ENCODE assay signal across 8 cellular contexts in the genomic region with DNA sequence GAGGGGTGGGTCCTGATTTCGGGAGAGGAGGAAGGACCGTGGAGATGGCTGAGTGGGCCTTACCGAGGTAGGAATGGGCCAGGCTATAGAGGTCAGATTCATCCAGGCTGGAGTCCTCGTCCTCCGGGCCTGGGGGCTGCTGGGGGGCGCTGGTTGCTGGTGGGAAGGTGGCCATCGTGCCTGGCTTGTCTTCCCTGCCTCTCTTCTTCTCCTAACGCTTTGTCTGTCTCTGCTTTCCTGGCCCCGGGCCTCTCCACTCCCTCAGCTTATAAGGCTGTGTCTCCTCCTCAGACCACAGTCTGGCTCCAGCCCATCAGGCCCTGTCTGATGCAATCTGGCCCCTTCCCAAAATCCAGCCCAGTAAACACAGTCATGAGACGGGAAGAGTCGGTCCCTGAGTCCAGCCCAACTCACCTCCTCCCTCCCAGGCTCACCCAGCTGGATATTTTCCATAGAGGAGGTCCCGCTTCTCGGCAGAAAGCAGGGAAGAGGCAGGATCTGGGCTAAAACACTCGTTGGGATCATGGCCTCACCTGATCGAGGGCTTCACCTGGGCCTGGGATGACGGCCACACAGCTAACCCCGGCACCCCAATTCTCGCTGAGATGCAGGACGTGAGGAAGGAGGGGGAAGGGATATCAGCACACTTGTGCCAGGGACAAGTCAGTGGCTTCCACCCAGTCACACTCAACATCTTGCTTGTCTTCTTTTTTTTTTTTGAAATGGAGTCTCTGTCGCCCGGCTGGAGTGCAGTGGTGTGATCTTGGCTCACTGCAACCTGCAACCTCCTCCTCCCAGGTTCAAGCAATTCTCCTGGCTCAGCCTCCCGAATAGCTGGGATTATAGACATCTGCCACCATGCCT. TPM values are rescaled to one million over a fixed set of nuclear protein-coding genes. Genes with fewer than 3 reads are reported as not detected.
DNase-seq lines count a peak whose midpoint lies in the region; ATAC-seq and TF ChIP-seq lines count a peak whose summit lies in the region.

A gene with protein sequence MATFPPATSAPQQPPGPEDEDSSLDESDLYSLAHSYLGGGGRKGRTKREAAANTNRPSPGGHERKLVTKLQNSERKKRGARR (minus strand): TSS at position 242 of the 864 bp plus-strand sequence. CDS start 67 bp downstream, at position 175.

- no peaks in the 10 kb centered on the region for H3K27me3 Mint-ChIP-seq in T-cell

- no peaks in the 10 kb centered on the region for H4K20me1 ChIP-seq in OCI-LY7 (ENCODE audit: insufficient read depth, low read length)

- no peak within 1 kb of the TSS for H2AFZ ChIP-seq in OCI-LY7 (ENCODE audit: low read length)

- H3K27ac Mint-ChIP-seq in T-cell: peak within 1 kb of the TSS; percentile 73 to 74

- no peaks in the 10 kb centered on the region for H3K36me3 ChIP-seq in ovary
- no peaks in the 10 kb centered on the region for H3K36me3 ChIP-seq in OCI-LY7 (ENCODE audit: insufficient read depth, low read length)

- TF ChIP-seq POLR2A in ovary (IDR thresholded peaks at IDR 0.05): peak; percentile 88

- H3K4me1 Mint-ChIP-seq in T-cell: peaks cover 37 to 53% (median 41%) of the 10 kb centered on the region in 3 donors

- 3 to 5% (median 5%) methylated on average over 22 of the region's 22 CpGs for WGBS in ovary, 3 donors

- CTCF ChIA-PET in T-cell (lab: Charles Lee): no interaction called here
- CTCF ChIA-PET in OCI-LY7 (lab: Charles Lee; ENCODE audit: unreplicated experiment): no interaction called here

- no TSS peak for BruUV-seq in OCI-LY7 (replicated peaks; lab: Mats Ljungman, UMichigan)

- no peak for TF ChIP-seq EP300 in ovary (IDR thresholded peaks at IDR 0.05)

- H3K36me3 Mint-ChIP-seq in T-cell: no peaks in the 10 kb centered on the region

- H3K9me2 ChIP-seq in OCI-LY7 (ENCODE audit: insufficient read depth, low read length): no peaks in the 10 kb centered on the region

- H3K4me1 ChIP-seq in foreskin keratinocyte (peaks cover 5% of the 10 kb centered on the region), ovary (ENCODE audit: insufficient read depth) (peaks cover 18% of the 10 kb centered on the region), OCI-LY7 (ENCODE audit: insufficient read depth, low read length, poor library complexity, severe bottlenecking) (no peaks in the 10 kb centered on the region)

- H3K27me3 ChIP-seq in foreskin keratinocyte (no peaks in the 10 kb centered on the region), ovary (no peaks in the 10 kb centered on the region)

- H3K9me3 Mint-ChIP-seq in T-cell: no peaks in the 10 kb centered on the region

- H3K27ac ChIP-seq in foreskin keratinocyte (peak within 1 kb of the TSS; percentile 14), ovary (peak within 1 kb of the TSS; percentile 91 to 96), OCI-LY7 (ENCODE audit: low read depth, low read length, poor library complexity, severe bottlenecking) (no peak within 1 kb of the TSS)

- H3K4me3 ChIP-seq in ovary: peak within 1 kb of the TSS; percentile 42
- no peak within 1 kb of the TSS for H3K4me3 ChIP-seq in OCI-LY7 (ENCODE audit: low read depth, low read length, poor library complexity, severe bottlenecking)

- H3K4me2 ChIP-seq in OCI-LY7 (ENCODE audit: low read length): no peak within 1 kb of the TSS

- intact Hi-C loops in ovary (cut with DNase I): loop anchor here in 1 of 4 donors (5.0 kb wide), 1 partner anchor 47 kb away; a partner anchor contains a TSS
- intact Hi-C loops in OCI-LY7 (cut with micrococcal nuclease; ENCODE audit: unreplicated experiment): no loop called here

- H3K79me2 ChIP-seq in OCI-LY7 (ENCODE audit: insufficient read depth, low read depth, low read length): no peaks in the 10 kb centered on the region

- H3K4me3 Mint-ChIP-seq in T-cell: no peak within 1 kb of the TSS

- POLR2A ChIA-PET in T-cell (lab: Charles Lee): interaction anchor here in 1 of 2 donors (0.5 to 0.6 kb wide), 2 partner anchors 38 to 1475 kb away, joined by 3 read pairs; no protein-coding TSS in a partner anchor
- POLR2A ChIA-PET in OCI-LY7 (lab: Charles Lee): no interaction called here

- peaks cover 0 to 2% of the 10 kb centered on the region in 2 donors for H3K9me3 ChIP-seq in ovary
- H3K9me3 ChIP-seq in OCI-LY7 (ENCODE audit: low read length): no peaks in the 10 kb centered on the region

- peak; percentile 71 for DNase-seq in DMS 273 treated with DMSO at 0.1 percent for 48 hours (lab: John Stamatoyannopoulos, UW)
- no peak for DNase-seq in T-cell
- peak in 1 of 2 donors; percentile 81 for DNase-seq in foreskin keratinocyte
- peak; percentile 96 to 99 (median 98) for DNase-seq in ovary
- DNase-seq in OCI-LY7 (ENCODE audit: low spot score): no peak

- ATAC-seq in T-cell (replicated peaks in 1 of 4): no peak
- ATAC-seq in foreskin keratinocyte: peak; percentile 58
- ATAC-seq in GM19463 (IDR thresholded peaks at IDR 0.05; ENCODE audit: unreplicated experiment): no peak
- no peak for ATAC-seq in HG03378 (IDR thresholded peaks at IDR 0.05; ENCODE audit: unreplicated experiment)
- no peak for ATAC-seq in HG03432 (IDR thresholded peaks at IDR 0.05; ENCODE audit: unreplicated experiment)

- TF ChIP-seq CTCF in foreskin keratinocyte (conservative IDR thresholded peaks at IDR 0.05) (no peak), ovary (IDR thresholded peaks at IDR 0.05) (no peak), OCI-LY7 (conservative IDR thresholded peaks at IDR 0.05; ENCODE audit: low read length) (no peak)

RNA-seq across cellular contexts. Expression of the gene that starts here (rescaled TPM):
- under 1 TPM in 3 of 5 donors, not detected in 2; 0.70 to 0.99 (median 0.98) TPM for total RNA-seq in T-cell
- 23.7 and 35.2 TPM in 2 replicates for total RNA-seq in foreskin keratinocyte
- polyA plus RNA-seq in foreskin keratinocyte: 51.7 and 75.5 TPM in 2 replicates
- 100 to 1,000 TPM in 5 of 7 donors, 10 to 100 TPM in 2; 25.5 to 355 (median 129) TPM for total RNA-seq in ovary
- polyA plus RNA-seq in ovary: 100 to 1,000 TPM in 1 of 2 donors, 10 to 100 TPM in 1; 28.5 to 366 TPM
- not detected in 2 replicates for total RNA-seq in OCI-LY7 (2014; rRNA removed; shearing (Covaris generic))
- not detected in 2 replicates for total RNA-seq in OCI-LY7 (2022)

Comparison
In these comparisons a context has a peak if more than half of its experiments do, and no peak if none do; other contexts are left out.
1. RNA of the gene that starts here (total RNA-seq): 25.5 to 355 TPM in ovary and 23.7 to 35.2 TPM in foreskin keratinocyte; 0.70 to 0.99 TPM in T-cell and not detected in OCI-LY7; every median in the first group is over 10 times any median in the second.
2. DNase-seq: peak in DMS 273 treated with DMSO at 0.1 percent for 48 hours (single experiment) and ovary (5 of 5); none in T-cell (0 of 34) and OCI-LY7 (single experiment).